16 cellular contexts compared by ENCODE assay signal in the genomic region with DNA sequence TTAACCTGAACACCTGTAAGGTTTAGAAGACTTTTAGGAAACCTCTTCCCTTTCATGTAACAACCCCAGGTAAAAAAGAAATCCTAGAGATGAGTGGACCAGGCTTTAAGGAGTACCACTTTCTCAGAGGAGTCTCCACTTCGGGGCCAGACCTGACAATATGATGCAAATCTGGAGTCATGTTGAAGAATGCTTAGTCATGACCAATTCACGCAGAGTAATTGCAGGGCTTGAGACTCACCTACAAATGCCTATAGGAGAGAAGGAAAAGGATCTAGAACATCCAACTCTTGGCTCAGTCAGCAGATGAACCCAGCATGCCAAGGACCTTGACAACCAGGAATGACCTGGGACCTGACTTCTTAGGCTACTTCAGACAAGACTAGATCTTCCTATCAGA.
"Had no signal": no experiment of that assay in that cellular context is flagged by ENCODE, and none has a peak within 500 bp of the region (broad histone marks: within the 10 kb centered on the region; RNA-seq: fewer than 3 reads in every experiment).

No MANE protein-coding gene starts in this region.

- H3K9me3 Mint-ChIP-seq: activated CD4-positive, alpha-beta T cell treated with anti-CD3 and anti-CD28 coated beads, Interleukin-2, amount 10 ng/mL, durations not matched to agents 24 days and 14 days; activated T-cell treated with anti-CD3 and anti-CD28 coated beads, Interleukin-2, amount 50 U/mL, for 4 hours; effector memory CD8-positive, alpha-beta T cell; neural crest cell had no signal

- ATAC-seq: activated T-cell treated with anti-CD3 and anti-CD28 coated beads, Interleukin-2, amount 50 U/mL, for 4 hours; effector memory CD8-positive, alpha-beta T cell; heart right ventricle; left cardiac atrium; lower lobe of right lung; sciatic nerve; SK-N-SH treated with all-trans-retinoic acid at 6 μM for 48 hours had no signal

- DNase-seq: activated CD4-positive, alpha-beta T cell treated with anti-CD3 and anti-CD28 coated beads, Interleukin-2, amount 10 ng/mL, durations not matched to agents 24 days and 14 days; activated gamma-delta T cell treated with Interleukin-2 at 50 U/mL for 16 hours; activated T-cell treated with anti-CD3 and anti-CD28 coated beads, Interleukin-2, amount 50 U/mL, for 4 hours; aorta; dermis blood vessel endothelial cell; effector memory CD8-positive, alpha-beta T cell; heart right ventricle; left cardiac atrium; lower lobe of right lung; midbrain; T-helper 2 cell; thyroid gland; uterus had no signal

- H3K27ac Mint-ChIP-seq: activated CD4-positive, alpha-beta T cell treated with anti-CD3 and anti-CD28 coated beads, Interleukin-2, amount 10 ng/mL, durations not matched to agents 24 days and 14 days had no signal

- H3K36me3 ChIP-seq: thyroid gland, uterus had no signal

- H3K27me3 ChIP-seq: heart right ventricle, thyroid gland, uterus had no signal

- H3K9me3 ChIP-seq: heart right ventricle, lower lobe of right lung, thyroid gland, uterus had no signal

- H3K27me3 Mint-ChIP-seq: activated CD4-positive, alpha-beta T cell treated with anti-CD3 and anti-CD28 coated beads, Interleukin-2, amount 10 ng/mL, durations not matched to agents 24 days and 14 days; effector memory CD8-positive, alpha-beta T cell had no signal

- H3K4me3 Mint-ChIP-seq: activated CD4-positive, alpha-beta T cell treated with anti-CD3 and anti-CD28 coated beads, Interleukin-2, amount 10 ng/mL, durations not matched to agents 24 days and 14 days; activated T-cell treated with anti-CD3 and anti-CD28 coated beads, Interleukin-2, amount 50 U/mL, for 4 hours; effector memory CD8-positive, alpha-beta T cell; neural crest cell had no signal

- H3K4me3 ChIP-seq: heart right ventricle, lower lobe of right lung, thyroid gland, uterus had no signal
